Comparison of ENCODE assay signal across 1 cellular context in the genomic region with DNA sequence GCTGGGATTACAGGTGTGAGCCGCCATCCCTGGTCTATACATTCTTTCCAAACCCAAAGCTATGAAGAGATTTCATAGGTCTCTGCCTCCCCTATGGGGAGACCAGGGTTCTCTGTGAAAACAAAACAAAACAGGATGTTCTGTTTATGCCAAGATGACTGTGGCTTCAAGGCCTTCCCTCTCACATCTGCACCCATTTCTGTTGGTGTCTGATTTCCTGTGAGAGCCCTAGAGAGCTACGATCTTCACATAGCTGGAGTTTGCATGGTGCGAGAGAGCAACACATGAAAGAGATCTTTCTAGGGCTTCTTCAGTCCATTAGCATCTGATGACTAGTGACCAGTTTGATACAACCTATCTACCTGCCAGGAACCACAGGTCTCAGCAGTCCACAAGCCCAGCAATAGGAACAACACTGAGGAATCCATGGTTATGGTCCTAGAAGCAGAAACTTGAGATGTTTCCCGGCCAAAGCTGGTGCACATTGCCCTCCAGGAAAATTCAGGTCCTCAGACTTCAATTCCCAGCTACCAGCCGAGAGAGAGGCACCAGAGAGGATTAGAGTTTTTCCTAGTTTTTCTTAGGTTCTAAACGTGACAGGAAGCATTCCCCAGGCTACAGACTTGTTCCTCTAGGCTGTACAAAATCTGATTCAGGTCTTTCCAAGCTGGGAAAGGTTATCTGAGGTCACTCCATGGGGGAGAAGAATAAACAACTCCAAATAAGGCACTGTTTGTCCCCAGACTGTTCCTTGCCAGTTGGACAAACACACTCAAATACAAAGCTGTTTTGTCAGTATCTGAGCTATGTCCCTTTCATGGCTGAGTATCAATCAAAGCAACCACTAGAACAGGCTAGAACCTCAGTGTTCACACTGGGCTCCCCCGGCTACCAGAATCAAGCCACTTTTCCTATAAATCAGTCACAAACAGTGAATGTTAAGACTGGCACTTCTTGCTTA.
TF ChIP-seq lines count a peak whose summit lies in the region.

No MANE protein-coding gene starts in this region.

TF ChIP-seq in HepG2, 621 proteins besides CTCF, POLR2A, EP300 and RAD21 (continued from another document):
- TF ChIP-seq ZNF83 (CRISPR knock-in tag; IDR thresholded peaks at IDR 0.05; ENCODE audit: borderline replicate concordance) (no peak), ZBTB38 (CRISPR knock-in tag; IDR thresholded peaks at IDR 0.05) (no peak), CBX5 (CRISPR knock-in tag; IDR thresholded peaks at IDR 0.05; ENCODE audit: borderline replicate concordance) (no peak), ZNF180 (CRISPR knock-in tag; IDR thresholded peaks at IDR 0.05; ENCODE audit: borderline replicate concordance, low read depth) (no peak), SP2 (CRISPR knock-in tag; IDR thresholded peaks at IDR 0.05) (no peak), CHD2 (IDR thresholded peaks at IDR 0.05; ENCODE audit: low read depth, low read length) (no peak), EZH2 (conservative IDR thresholded peaks at IDR 0.05; ENCODE audit: low read depth, low read length) (no peak), ETV5 (CRISPR knock-in tag; IDR thresholded peaks at IDR 0.05; ENCODE audit: borderline replicate concordance) (peak; percentile 46; the same call in 1 of the 2 replicates), PCBP2 (optimal IDR thresholded peaks at IDR 0.05; ENCODE audit: low read depth, low read length, poor library complexity, severe bottlenecking) (no peak), ZFX (CRISPR knock-in tag; IDR thresholded peaks at IDR 0.05; ENCODE audit: low read depth) (no peak), ZNF781 (CRISPR knock-in tag; IDR thresholded peaks at IDR 0.05; ENCODE audit: borderline replicate concordance, not compliant biosample characterization) (no peak)
- TF ChIP-seq, protein P1, sequence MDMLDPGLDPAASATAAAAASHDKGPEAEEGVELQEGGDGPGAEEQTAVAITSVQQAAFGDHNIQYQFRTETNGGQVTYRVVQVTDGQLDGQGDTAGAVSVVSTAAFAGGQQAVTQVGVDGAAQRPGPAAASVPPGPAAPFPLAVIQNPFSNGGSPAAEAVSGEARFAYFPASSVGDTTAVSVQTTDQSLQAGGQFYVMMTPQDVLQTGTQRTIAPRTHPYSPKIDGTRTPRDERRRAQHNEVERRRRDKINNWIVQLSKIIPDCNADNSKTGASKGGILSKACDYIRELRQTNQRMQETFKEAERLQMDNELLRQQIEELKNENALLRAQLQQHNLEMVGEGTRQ (IDR thresholded peaks at IDR 0.05; ENCODE audit: low read depth, low read length) = no peak
- TF ChIP-seq, protein P1 (CRISPR knock-in tag; IDR thresholded peaks at IDR 0.05; ENCODE audit: borderline replicate concordance) = peak; percentile 78; the same call in 1 of the 2 replicates
- TF ChIP-seq, protein P2, sequence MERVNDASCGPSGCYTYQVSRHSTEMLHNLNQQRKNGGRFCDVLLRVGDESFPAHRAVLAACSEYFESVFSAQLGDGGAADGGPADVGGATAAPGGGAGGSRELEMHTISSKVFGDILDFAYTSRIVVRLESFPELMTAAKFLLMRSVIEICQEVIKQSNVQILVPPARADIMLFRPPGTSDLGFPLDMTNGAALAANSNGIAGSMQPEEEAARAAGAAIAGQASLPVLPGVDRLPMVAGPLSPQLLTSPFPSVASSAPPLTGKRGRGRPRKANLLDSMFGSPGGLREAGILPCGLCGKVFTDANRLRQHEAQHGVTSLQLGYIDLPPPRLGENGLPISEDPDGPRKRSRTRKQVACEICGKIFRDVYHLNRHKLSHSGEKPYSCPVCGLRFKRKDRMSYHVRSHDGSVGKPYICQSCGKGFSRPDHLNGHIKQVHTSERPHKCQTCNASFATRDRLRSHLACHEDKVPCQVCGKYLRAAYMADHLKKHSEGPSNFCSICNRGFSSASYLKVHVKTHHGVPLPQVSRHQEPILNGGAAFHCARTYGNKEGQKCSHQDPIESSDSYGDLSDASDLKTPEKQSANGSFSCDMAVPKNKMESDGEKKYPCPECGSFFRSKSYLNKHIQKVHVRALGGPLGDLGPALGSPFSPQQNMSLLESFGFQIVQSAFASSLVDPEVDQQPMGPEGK (CRISPR knock-in tag; IDR thresholded peaks at IDR 0.05) = peak; percentile 55; the same call in 1 of the 2 replicates
